Comparison of ENCODE assay signal across 8 cellular contexts in genomic region chr1:244049969-244050834, GRCh38. TPM values are rescaled to one million over a fixed set of nuclear protein-coding genes. Genes with fewer than 3 reads are reported as not detected.
A peak's percentile ranks its signal among the peaks of the same experiment; 100 is the strongest.
DNase-seq lines count a peak whose midpoint lies in the region; ATAC-seq and TF ChIP-seq lines count a peak whose summit lies in the region.

No MANE protein-coding gene starts in this region.

- WGBS in trophoblast cell (ENCODE audit: extremely low coverage, insufficient coverage, insufficient read length) = no CpG with 5 or more reads among the region's 22 CpGs

- H3K4me1 ChIP-seq in fibroblast of lung (ENCODE audit: control insufficient read depth, extremely low read depth, insufficient read depth, low read length) (peaks cover 11% of the 10 kb centered on the region), trophoblast cell (ENCODE audit: control insufficient read depth in 1 of 2, insufficient read depth in 2 of 2, low read length in 2 of 2) (peaks cover 0 to 8% of the 10 kb centered on the region in 2 experiments)

- no peak overlapping the region for H3K23ac ChIP-seq in trophoblast cell (ENCODE audit: low read length)

- peak overlapping the region; percentile 83 for H3K27ac Mint-ChIP-seq in activated CD8-positive, alpha-beta memory T cell treated with anti-CD3 and anti-CD28 coated beads, Interleukin-2, amount 10 ng/mL, durations not matched to agents 7 days and 5 days
- H3K27ac Mint-ChIP-seq in T-helper 1 cell treated with Interleukin-12 subunit alpha and Interleukin-12 subunit beta and Interleukin-4 antibody, amounts not matched to agents 30 μg/mL and 1 μg/mL, for 36 hours = peak overlapping the region; percentile 91

- TF ChIP-seq POLR2A in GM18505 (IDR thresholded peaks at IDR 0.05; ENCODE audit: borderline replicate concordance, extremely low read depth, insufficient read depth, insufficient read length) = no peak

- H4K20me1 ChIP-seq in fibroblast of lung (ENCODE audit: control insufficient read depth, extremely low read depth, insufficient read depth, low read length) = no peaks in the 10 kb centered on the region

- H3K36me3 Mint-ChIP-seq in activated CD8-positive, alpha-beta memory T cell treated with anti-CD3 and anti-CD28 coated beads, Interleukin-2, amount 10 ng/mL, durations not matched to agents 7 days and 5 days = peaks cover 3% of the 10 kb centered on the region
- peaks cover 11% of the 10 kb centered on the region for H3K36me3 Mint-ChIP-seq in T-helper 1 cell treated with Interleukin-12 subunit alpha and Interleukin-12 subunit beta and Interleukin-4 antibody, amounts not matched to agents 30 μg/mL and 1 μg/mL, for 36 hours (ENCODE audit: low read depth)

- H3K79me2 ChIP-seq in fibroblast of lung (ENCODE audit: control insufficient read depth, insufficient read depth, low read length) (peaks cover 19% of the 10 kb centered on the region), trophoblast cell (ENCODE audit: control insufficient read depth, insufficient read depth, low read length, poor library complexity) (peaks cover 10% of the 10 kb centered on the region)

- no peak overlapping the region for H4K91ac ChIP-seq in trophoblast cell (ENCODE audit: low read depth, low read length)

- H3K4me1 Mint-ChIP-seq in activated CD8-positive, alpha-beta memory T cell treated with anti-CD3 and anti-CD28 coated beads, Interleukin-2, amount 10 ng/mL, durations not matched to agents 7 days and 5 days = peaks cover 26% of the 10 kb centered on the region
- H3K4me1 Mint-ChIP-seq in T-helper 1 cell treated with Interleukin-12 subunit alpha and Interleukin-12 subunit beta and Interleukin-4 antibody, amounts not matched to agents 30 μg/mL and 1 μg/mL, for 36 hours (ENCODE audit: low read depth) = peaks cover 27% of the 10 kb centered on the region

- H3K9me3 ChIP-seq in fibroblast of lung (ENCODE audit: control insufficient read depth, insufficient read depth, low read depth, low read length) = no peaks in the 10 kb centered on the region
- H3K9me3 ChIP-seq in trophoblast cell (ENCODE audit: insufficient read depth, low read depth, low read length) = no peaks in the 10 kb centered on the region

- H2BK5ac ChIP-seq in trophoblast cell (ENCODE audit: low read depth, low read length, poor library complexity) = no peak overlapping the region

- no peak overlapping the region for H2BK12ac ChIP-seq in trophoblast cell (ENCODE audit: low read length)

- H2BK120ac ChIP-seq in trophoblast cell (ENCODE audit: insufficient read depth, low read length, poor library complexity) = no peak overlapping the region

- H3K79me1 ChIP-seq in trophoblast cell (ENCODE audit: low read length) = peaks cover 11% of the 10 kb centered on the region

- H3K27me3 Mint-ChIP-seq in activated CD8-positive, alpha-beta memory T cell treated with anti-CD3 and anti-CD28 coated beads, Interleukin-2, amount 10 ng/mL, durations not matched to agents 7 days and 5 days = peaks cover 30% of the 10 kb centered on the region
- peaks cover 34% of the 10 kb centered on the region for H3K27me3 Mint-ChIP-seq in T-helper 1 cell treated with Interleukin-12 subunit alpha and Interleukin-12 subunit beta and Interleukin-4 antibody, amounts not matched to agents 30 μg/mL and 1 μg/mL, for 36 hours (ENCODE audit: low read depth)

- DNase-seq in activated CD8-positive, alpha-beta memory T cell treated with anti-CD3 and anti-CD28 coated beads, Interleukin-2, amount 10 ng/mL, durations not matched to agents 7 days and 5 days = no peak
- no peak for DNase-seq in activated CD8-positive, alpha-beta memory T cell treated with anti-CD3 and anti-CD28 coated beads, Interleukin-2, amount 50 U/mL, for 48 hours
- DNase-seq in fibroblast of lung (ENCODE audit: low read depth in 2 of 2) = no peak
- DNase-seq in trophoblast cell = peak in 1 of 2 donors; percentile 28
- DNase-seq in NCI-H187 treated with DMSO at 0.1 percent for 48 hours (lab: John Stamatoyannopoulos, UW) = no peak

- no peak overlapping the region for H4K12ac ChIP-seq in trophoblast cell (ENCODE audit: low read depth, low read length)

- H3K9ac ChIP-seq in fibroblast of lung (ENCODE audit: insufficient read depth, low read length) (peak overlapping the region; percentile 4), trophoblast cell (ENCODE audit: low read length) (peak overlapping the region; percentile 0)

- H3K4me2 ChIP-seq in fibroblast of lung (ENCODE audit: extremely low read depth, insufficient read depth, low read length) (peak overlapping the region; percentile 98), trophoblast cell (ENCODE audit: low read length) (peak overlapping the region; percentile 96)

- no peak overlapping the region for H2AK5ac ChIP-seq in trophoblast cell (ENCODE audit: low read length)

- peak overlapping the region; percentile 88 for H3K4ac ChIP-seq in trophoblast cell (ENCODE audit: low read depth, low read length)

- H3K4me3 ChIP-seq in fibroblast of lung (replicated peaks in 1 of 4; ENCODE audit: control extremely low read depth in 1 of 4, insufficient read depth in 1 of 4, low read depth in 3 of 4, low read length in 4 of 4) (peak overlapping the region; percentile 49 to 87 (median 76)), trophoblast cell (ENCODE audit: low read depth, low read length) (peak overlapping the region; percentile 75)

- H3K9me3 Mint-ChIP-seq in activated CD8-positive, alpha-beta memory T cell treated with anti-CD3 and anti-CD28 coated beads, Interleukin-2, amount 10 ng/mL, durations not matched to agents 7 days and 5 days (ENCODE audit: low read depth) = no peaks in the 10 kb centered on the region
- H3K9me3 Mint-ChIP-seq in T-helper 1 cell treated with Interleukin-12 subunit alpha and Interleukin-12 subunit beta and Interleukin-4 antibody, amounts not matched to agents 30 μg/mL and 1 μg/mL, for 36 hours = no peaks in the 10 kb centered on the region

- H2AFZ ChIP-seq in fibroblast of lung (ENCODE audit: low read length) = peak overlapping the region; percentile 8
- H2AFZ ChIP-seq in trophoblast cell (ENCODE audit: insufficient read depth, low read length, poor library complexity) = no peak overlapping the region

- peaks cover 4% of the 10 kb centered on the region for H3K36me3 ChIP-seq in fibroblast of lung (ENCODE audit: control insufficient read depth, insufficient read depth, low read length)
- H3K36me3 ChIP-seq in trophoblast cell (ENCODE audit: control insufficient read depth in 1 of 2, insufficient read depth in 2 of 2, low read length in 2 of 2) = peaks cover 15 to 16% of the 10 kb centered on the region in 2 experiments

- H3K27ac ChIP-seq in fibroblast of lung (ENCODE audit: insufficient read depth, low read length) = peak overlapping the region; percentile 9
- H3K27ac ChIP-seq in trophoblast cell (ENCODE audit: low read depth, low read length) = no peak overlapping the region

- H4K8ac ChIP-seq in trophoblast cell (ENCODE audit: low read depth, low read length) = no peak overlapping the region

- CTCF ChIA-PET in activated CD8-positive, alpha-beta memory T cell treated with anti-CD3 and anti-CD28 coated beads, Interleukin-2, amount 10 ng/mL, durations not matched to agents 7 days and 5 days (lab: Charles Lee) = no interaction called here

- no peak overlapping the region for H3K14ac ChIP-seq in trophoblast cell (ENCODE audit: low read length)

- no peak overlapping the region for H3K18ac ChIP-seq in trophoblast cell (ENCODE audit: low read length)

- H3K27me3 ChIP-seq in fibroblast of lung (ENCODE audit: control insufficient read depth, insufficient read depth, low read length) (no peaks in the 10 kb centered on the region), trophoblast cell (ENCODE audit: insufficient read depth, low read length) (no peaks in the 10 kb centered on the region)

- TF ChIP-seq CTCF in fibroblast of lung (conservative IDR thresholded peaks at IDR 0.05 in 1 of 2, IDR thresholded peaks at IDR 0.05 in 1 of 2; ENCODE audit: low read depth in 1 of 2, low read length in 2 of 2) = no peak

- no peak for ATAC-seq in activated CD8-positive, alpha-beta memory T cell treated with anti-CD3 and anti-CD28 coated beads, Interleukin-2, amount 10 ng/mL, durations not matched to agents 7 days and 5 days
- no peak for ATAC-seq in GM18505 (IDR thresholded peaks at IDR 0.05; ENCODE audit: unreplicated experiment)
- ATAC-seq in HG03025 (IDR thresholded peaks at IDR 0.05; ENCODE audit: low FRiP score, unreplicated experiment) = no peak

- peak overlapping the region; percentile 87 for H3K4me3 Mint-ChIP-seq in activated CD8-positive, alpha-beta memory T cell treated with anti-CD3 and anti-CD28 coated beads, Interleukin-2, amount 10 ng/mL, durations not matched to agents 7 days and 5 days
- peak overlapping the region; percentile 98 for H3K4me3 Mint-ChIP-seq in T-helper 1 cell treated with Interleukin-12 subunit alpha and Interleukin-12 subunit beta and Interleukin-4 antibody, amounts not matched to agents 30 μg/mL and 1 μg/mL, for 36 hours

RNA-seq across cellular contexts. Expression of gene ZBTB18, which starts 0.9 kb away (rescaled TPM):
- 1 to 10 TPM; 6.3 TPM for total RNA-seq in activated CD8-positive, alpha-beta memory T cell treated with anti-CD3 and anti-CD28 coated beads, Interleukin-2, amount 10 ng/mL, durations not matched to agents 7 days and 5 days
- 9.0 and 12.6 TPM in 2 replicates for total RNA-seq in fibroblast of lung
- 7.7 and 10.3 TPM in 2 replicates for polyA plus RNA-seq in fibroblast of lung
- 4.7 and 7.1 TPM in 2 replicates for polyA plus RNA-seq in fibroblast of lung (2012)
- 6.0 and 7.7 TPM in 2 replicates for polyA minus RNA-seq in fibroblast of lung (ENCODE audit: low replicate concordance)
- polyA plus RNA-seq in trophoblast cell (2013) = 6.7 TPM in 2 replicates
